In genomic region chr5:76402251-76402879, GRCh38 we compare ENCODE assay signal across 7 cellular contexts. TPM values are rescaled to one million over a fixed set of nuclear protein-coding genes. Genes with fewer than 3 reads are reported as not detected.
DNase-seq lines count a peak whose midpoint lies in the region; ATAC-seq and FAIRE-seq lines count a peak whose summit lies in the region.

No MANE protein-coding gene starts in this region.

- no peak for FAIRE-seq in HTR-8/SVneo (lab: Jason Lieb, UNC)

- peak overlapping the region; percentile 87 to 97 (median 93) for H3K4me3 Mint-ChIP-seq in T-cell

- H3K27ac Mint-ChIP-seq in T-cell, result peak overlapping the region; percentile 98 to 100

- peaks cover 53% of the 10 kb centered on the region for H3K27me3 ChIP-seq in adipocyte (replicated peaks; ENCODE audit: control insufficient read depth, insufficient read depth, low read length)

- H3K4me1 ChIP-seq in adipocyte (ENCODE audit: control insufficient read depth, insufficient read depth, low read length), result peaks cover 6% of the 10 kb centered on the region

- peak overlapping the region; percentile 79 for H3K4me3 ChIP-seq in adipocyte (ENCODE audit: low read length)

- CTCF ChIA-PET in T-cell (lab: Charles Lee), result interaction anchor here (0.6 to 3.4 kb wide), 14 partner anchors 9 to 330 kb away, joined by 3 to 27 read pairs (median 5); no protein-coding TSS in a partner anchor

- no peaks in the 10 kb centered on the region for H3K9me3 ChIP-seq in adipocyte (ENCODE audit: control insufficient read depth, low read length)

- peak; percentile 44 for ATAC-seq in GM19351 (IDR thresholded peaks at IDR 0.05; ENCODE audit: unreplicated experiment)
- peak; percentile 55 for ATAC-seq in HG03354 (IDR thresholded peaks at IDR 0.05; ENCODE audit: poor library complexity, severe bottlenecking, unreplicated experiment)
- ATAC-seq in T-cell (replicated peaks in 1 of 4), result peak; percentile 34 to 76 (median 40)

- peaks cover 7% of the 10 kb centered on the region for H3K36me3 Mint-ChIP-seq in T-cell

- no peak overlapping the region for H3K9ac ChIP-seq in adipocyte (ENCODE audit: low read length)

- H3K4me1 Mint-ChIP-seq in T-cell, result peaks cover 53 to 55% (median 53%) of the 10 kb centered on the region in 3 donors

- DNase-seq in T-cell (peak; percentile 42 to 93 (median 85)), adipocyte (ENCODE audit: low read depth) (no peak), iris pigment epithelial cell (ENCODE audit: low read depth) (peak; percentile 34), HTR-8/SVneo (ENCODE audit: insufficient read length, low spot score) (no peak)
- DNase-seq in stimulated activated CD4-positive, alpha-beta T cell treated with anti-CD3 and anti-CD28 coated beads, Interleukin-1b, Interleukin-23, amount 100 ng/mL, for 48 hours, result peak; percentile 87

- H3K27me3 Mint-ChIP-seq in T-cell, result no peaks in the 10 kb centered on the region

- no peaks in the 10 kb centered on the region for H3K9me3 Mint-ChIP-seq in T-cell

- POLR2A ChIA-PET in T-cell (lab: Charles Lee), result interaction anchor here (0.6 to 1.9 kb wide), 14 partner anchors 14 to 228 kb away, joined by 3 to 30 read pairs (median 4); no protein-coding TSS in a partner anchor

- H3K36me3 ChIP-seq in adipocyte (ENCODE audit: control insufficient read depth, insufficient read depth, low read length, severe bottlenecking), result no peaks in the 10 kb centered on the region

RNA-seq across cellular contexts. Expression of gene IQGAP2, which starts 0.7 kb away (rescaled TPM):
- 100 to 1,000 TPM in 1 of 5 donors, 10 to 100 TPM in 4; 66.5 to 121 (median 72.5) TPM for total RNA-seq in T-cell

Comparison
In these comparisons a context has a peak if more than half of its experiments do, and no peak if none do; other contexts are left out.
1. DNase-seq: peak in T-cell (34 of 34), iris pigment epithelial cell (single experiment) and stimulated activated CD4-positive, alpha-beta T cell treated with anti-CD3 and anti-CD28 coated beads, Interleukin-1b, Interleukin-23, amount 100 ng/mL, for 48 hours (single experiment); none in adipocyte (single experiment) and HTR-8/SVneo (single experiment).
2. Peak in every context shown above with its lines, with median percentiles within 50 percentile points of each other: ATAC-seq.